Comparison of ENCODE assay signal across 21 cellular contexts in the genomic region with DNA sequence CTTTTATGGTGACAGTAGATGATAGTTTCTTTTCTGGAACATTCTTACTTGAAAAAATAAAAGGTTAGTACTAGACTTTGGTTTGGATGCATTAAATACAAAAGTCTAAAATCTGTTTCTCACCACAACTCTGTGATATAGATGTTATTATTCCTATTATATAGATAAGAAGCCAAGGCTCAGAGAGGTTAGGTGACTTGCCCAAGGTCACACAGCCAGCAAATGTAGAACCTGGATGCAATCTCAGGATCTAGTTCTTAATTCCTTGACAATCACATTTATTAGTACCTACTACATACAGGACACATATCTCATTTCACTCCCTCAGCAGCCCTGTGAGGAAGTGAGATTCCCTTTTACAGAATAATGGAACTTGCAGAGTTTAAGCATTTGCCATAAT. TPM values are rescaled to one million over a fixed set of nuclear protein-coding genes. Genes with fewer than 3 reads are reported as not detected.
DNase-seq lines count a peak whose midpoint lies in the region; FAIRE-seq and TF ChIP-seq lines count a peak whose summit lies in the region.
"Had no signal": no experiment of that assay in that cellular context is flagged by ENCODE, and none has a peak within 500 bp of the region (broad histone marks: within the 10 kb centered on the region; RNA-seq: fewer than 3 reads in every experiment).

No MANE protein-coding gene starts in this region.

- H3K27ac ChIP-seq in VCaP (peak overlapping the region; percentile 90; the same call in 1 of the 2 replicates), liver (ENCODE audit: low read depth in 1 of 2, low read length in 2 of 2) (peak overlapping the region; percentile 82 to 92), mesenchymal stem cell (ENCODE audit: low read length, poor library complexity, severe bottlenecking) (no peak overlapping the region), esophagus muscularis mucosa (replicated peaks in 1 of 4) (no peak overlapping the region)
- H3K27ac ChIP-seq: BLaER1, C4-2B had no signal

- no peak overlapping the region for H2BK15ac ChIP-seq in mesenchymal stem cell (ENCODE audit: low read depth, poor library complexity, severe bottlenecking)

- TF ChIP-seq POLR2A in GM12891 (IDR thresholded peaks at IDR 0.05; ENCODE audit: low read depth, low read length): no peak
- no peak for TF ChIP-seq POLR2A in esophagus muscularis mucosa (IDR thresholded peaks at IDR 0.05; ENCODE audit: low read depth)

- H3K4ac ChIP-seq in mesenchymal stem cell (ENCODE audit: low read depth in 1 of 2, low read length in 2 of 2): no peak overlapping the region

- no peak for FAIRE-seq in GM12891 (lab: Jason Lieb, UNC)
- FAIRE-seq: A204.1, G401.6, GM12878, GM18507 had no signal

- no peak overlapping the region for H2BK5ac ChIP-seq in mesenchymal stem cell (ENCODE audit: low read depth, low read length, poor library complexity, severe bottlenecking)

- no peak overlapping the region for H2AFZ ChIP-seq in mesenchymal stem cell (ENCODE audit: low read depth, low read length)

- H3K4me3 ChIP-seq in endocrine pancreas (ENCODE audit: control insufficient read depth, insufficient read depth, low read length) (peak overlapping the region; percentile 2), liver (ENCODE audit: low read depth in 1 of 3, low read length in 3 of 3) (no peak overlapping the region), mesenchymal stem cell (ENCODE audit: insufficient read depth in 1 of 2, low read depth in 1 of 2, low read length in 2 of 2) (no peak overlapping the region), esophagus muscularis mucosa (no peak overlapping the region)
- H3K4me3 ChIP-seq: BLaER1, GM12878 had no signal

- H3K79me1 ChIP-seq in mesenchymal stem cell (replicated peaks; ENCODE audit: low read length, poor library complexity, severe bottlenecking): no peaks in the 10 kb centered on the region

- TF ChIP-seq CTCF in VCaP (conservative IDR thresholded peaks at IDR 0.05) (no peak), liver (IDR thresholded peaks at IDR 0.05; ENCODE audit: low read depth, low read length, missing input control) (no peak), esophagus muscularis mucosa (IDR thresholded peaks at IDR 0.05) (no peak)

- TF ChIP-seq EP300 in esophagus muscularis mucosa (IDR thresholded peaks at IDR 0.05): no peak

- H4K8ac ChIP-seq in mesenchymal stem cell (ENCODE audit: low read length): no peak overlapping the region

- H3K9me3 ChIP-seq in endocrine pancreas (ENCODE audit: control insufficient read depth, low read length) (no peaks in the 10 kb centered on the region), liver (ENCODE audit: control insufficient read depth in 4 of 4, low read length in 3 of 4) (no peaks in the 10 kb centered on the region), mesenchymal stem cell (ENCODE audit: control insufficient read depth, low read length) (no peaks in the 10 kb centered on the region), esophagus muscularis mucosa (no peaks in the 10 kb centered on the region)
- H3K9me3 ChIP-seq: BLaER1, Caco-2 had no signal

- intact Hi-C loops in esophagus muscularis mucosa (cut with DNase I): no loop called here

- no peak overlapping the region for H2BK120ac ChIP-seq in mesenchymal stem cell (ENCODE audit: low read depth, low read length)

- DNase-seq in GM12891 (ENCODE audit: insufficient read length, low spot score) (no peak), Kasumi-1 (lab: John Stamatoyannopoulos, UW) (no peak), mesenchymal stem cell (no peak), esophagus muscularis mucosa (ENCODE audit: extremely low spot score) (no peak), RKO (ENCODE audit: low spot score) (no peak)
- DNase-seq: Caco-2; CD4-positive, CD25-positive, alpha-beta regulatory T cell; CD8-positive, alpha-beta T cell; DMS153; DND-41; H9; HFFc6 had no signal

- H3K27me3 ChIP-seq in endocrine pancreas (ENCODE audit: control insufficient read depth, insufficient read depth, low read length) (no peaks in the 10 kb centered on the region), liver (ENCODE audit: control insufficient read depth in 4 of 4, insufficient read depth in 4 of 4, low read length in 3 of 4) (no peaks in the 10 kb centered on the region), mesenchymal stem cell (ENCODE audit: control insufficient read depth in 1 of 2, insufficient read depth in 1 of 2, low read length in 2 of 2) (no peaks in the 10 kb centered on the region), esophagus muscularis mucosa (no peaks in the 10 kb centered on the region)
- H3K27me3 ChIP-seq: BLaER1 had no signal

- no peak for TF ChIP-seq RAD21 in liver (IDR thresholded peaks at IDR 0.05)

- no peak overlapping the region for H2AK5ac ChIP-seq in mesenchymal stem cell (ENCODE audit: low read length, severe bottlenecking)

- no peak overlapping the region for H3K18ac ChIP-seq in mesenchymal stem cell (ENCODE audit: low read depth in 1 of 2, low read length in 2 of 2)

- H2BK12ac ChIP-seq in mesenchymal stem cell (ENCODE audit: low read length in 2 of 2): no peak overlapping the region

- H3K9ac ChIP-seq in endocrine pancreas (ENCODE audit: control insufficient read depth, insufficient read depth, low read length) (no peak overlapping the region), liver (ENCODE audit: low read depth in 1 of 2, low read length in 2 of 2) (no peak overlapping the region), mesenchymal stem cell (ENCODE audit: low read length) (no peak overlapping the region)
- H3K9ac ChIP-seq: BLaER1 had no signal

- H4K91ac ChIP-seq in mesenchymal stem cell (ENCODE audit: low read length): no peak overlapping the region

- no peak overlapping the region for H3K4me2 ChIP-seq in mesenchymal stem cell (ENCODE audit: low read length, poor library complexity, severe bottlenecking)
- H3K4me2 ChIP-seq: BLaER1 had no signal

- no peak overlapping the region for H3K14ac ChIP-seq in mesenchymal stem cell (ENCODE audit: low read length in 2 of 2)

- peaks cover 15% of the 10 kb centered on the region for H3K4me1 ChIP-seq in endocrine pancreas (ENCODE audit: control insufficient read depth, insufficient read depth, low read length)
- peaks cover 5 to 33% (median 23%) of the 10 kb centered on the region in 4 donors for H3K4me1 ChIP-seq in liver (ENCODE audit: control insufficient read depth in 4 of 4, insufficient read depth in 4 of 4, low read length in 3 of 4)
- H3K4me1 ChIP-seq in mesenchymal stem cell (ENCODE audit: control insufficient read depth, insufficient read depth, low read depth, low read length): peaks cover 6% of the 10 kb centered on the region
- H3K4me1 ChIP-seq in esophagus muscularis mucosa: peaks cover 20 to 28% (median 27%) of the 10 kb centered on the region in 4 donors
- H3K4me1 ChIP-seq: BLaER1 had no signal

- H3K36me3 ChIP-seq in endocrine pancreas (ENCODE audit: control insufficient read depth, insufficient read depth, low read length) (no peaks in the 10 kb centered on the region), liver (ENCODE audit: control insufficient read depth in 4 of 4, insufficient read depth in 3 of 4, low read depth in 1 of 4, low read length in 3 of 4) (no peaks in the 10 kb centered on the region), mesenchymal stem cell (ENCODE audit: control insufficient read depth in 1 of 2, insufficient read depth in 2 of 2, low read depth in 1 of 2, low read length in 2 of 2) (no peaks in the 10 kb centered on the region), esophagus muscularis mucosa (no peaks in the 10 kb centered on the region)
- H3K36me3 ChIP-seq: BLaER1 had no signal

- H3K23ac ChIP-seq in mesenchymal stem cell (ENCODE audit: low read length in 2 of 2): no peak overlapping the region

TF ChIP-seq in GM12891, 5 proteins besides CTCF, POLR2A, EP300 and RAD21:
- TF ChIP-seq SPI1 (IDR thresholded peaks at IDR 0.05; ENCODE audit: low read depth, low read length) (0 out of 2 replicates have a peak, but pooled peaks have one; percentile 8), TAF1 (IDR thresholded peaks at IDR 0.05; ENCODE audit: low read depth, low read length) (no peak)

TF ChIP-seq in liver, 16 proteins besides CTCF, POLR2A, EP300 and RAD21 (continues in another document):
- TF ChIP-seq SP1 (IDR thresholded peaks at IDR 0.05): no peak
- no peak for TF ChIP-seq FOXA2 (IDR thresholded peaks at IDR 0.05)
- TF ChIP-seq YY1 (IDR thresholded peaks at IDR 0.05): no peak
- no peak for TF ChIP-seq TAF1 (conservative IDR thresholded peaks at IDR 0.05)
- no peak for TF ChIP-seq MAX (IDR thresholded peaks at IDR 0.05)
- TF ChIP-seq GABPA (IDR thresholded peaks at IDR 0.05 in 1 of 2, conservative IDR thresholded peaks at IDR 0.05 in 1 of 2): no peak
- TF ChIP-seq, protein P1, sequence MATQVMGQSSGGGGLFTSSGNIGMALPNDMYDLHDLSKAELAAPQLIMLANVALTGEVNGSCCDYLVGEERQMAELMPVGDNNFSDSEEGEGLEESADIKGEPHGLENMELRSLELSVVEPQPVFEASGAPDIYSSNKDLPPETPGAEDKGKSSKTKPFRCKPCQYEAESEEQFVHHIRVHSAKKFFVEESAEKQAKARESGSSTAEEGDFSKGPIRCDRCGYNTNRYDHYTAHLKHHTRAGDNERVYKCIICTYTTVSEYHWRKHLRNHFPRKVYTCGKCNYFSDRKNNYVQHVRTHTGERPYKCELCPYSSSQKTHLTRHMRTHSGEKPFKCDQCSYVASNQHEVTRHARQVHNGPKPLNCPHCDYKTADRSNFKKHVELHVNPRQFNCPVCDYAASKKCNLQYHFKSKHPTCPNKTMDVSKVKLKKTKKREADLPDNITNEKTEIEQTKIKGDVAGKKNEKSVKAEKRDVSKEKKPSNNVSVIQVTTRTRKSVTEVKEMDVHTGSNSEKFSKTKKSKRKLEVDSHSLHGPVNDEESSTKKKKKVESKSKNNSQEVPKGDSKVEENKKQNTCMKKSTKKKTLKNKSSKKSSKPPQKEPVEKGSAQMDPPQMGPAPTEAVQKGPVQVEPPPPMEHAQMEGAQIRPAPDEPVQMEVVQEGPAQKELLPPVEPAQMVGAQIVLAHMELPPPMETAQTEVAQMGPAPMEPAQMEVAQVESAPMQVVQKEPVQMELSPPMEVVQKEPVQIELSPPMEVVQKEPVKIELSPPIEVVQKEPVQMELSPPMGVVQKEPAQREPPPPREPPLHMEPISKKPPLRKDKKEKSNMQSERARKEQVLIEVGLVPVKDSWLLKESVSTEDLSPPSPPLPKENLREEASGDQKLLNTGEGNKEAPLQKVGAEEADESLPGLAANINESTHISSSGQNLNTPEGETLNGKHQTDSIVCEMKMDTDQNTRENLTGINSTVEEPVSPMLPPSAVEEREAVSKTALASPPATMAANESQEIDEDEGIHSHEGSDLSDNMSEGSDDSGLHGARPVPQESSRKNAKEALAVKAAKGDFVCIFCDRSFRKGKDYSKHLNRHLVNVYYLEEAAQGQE (IDR thresholded peaks at IDR 0.05): no peak

RNA-seq across cellular contexts. Expression of gene SMCO4, which starts 26.3 kb away (rescaled TPM):
- polyA plus RNA-seq in GM12891 (2012; ENCODE audit: low read depth, missing spikeins): 38.2 TPM
- total RNA-seq in liver (10 to 100 TPM; 21.2 to 36.4 TPM), esophagus muscularis mucosa (10 to 100 TPM in 2 of 4 donors, 1 to 10 TPM in 2; 6.2 to 18.6 (median 10.3) TPM)
- 10 to 100 TPM; 59.4 to 98.8 TPM for polyA plus RNA-seq in liver
- 8.1 TPM for polyA plus RNA-seq in mesenchymal stem cell (2013, experiment 1 of 2)
- polyA plus RNA-seq in mesenchymal stem cell (2013, experiment 2 of 2): 10.2 TPM

Comparison
In these comparisons a context has a peak if more than half of its experiments do, and no peak if none do; other contexts are left out.
1. H3K27ac ChIP-seq: peak in VCaP (single experiment) and liver (2 of 2); none in mesenchymal stem cell (single experiment) and esophagus muscularis mucosa (0 of 4).